Comparison of ENCODE assay signal across 34 cellular contexts in genomic region chr6:140827593-140827992, GRCh38.
"Had no signal": no experiment of that assay in that cellular context is flagged by ENCODE, and none has a peak within 500 bp of the region (broad histone marks: within the 10 kb centered on the region; RNA-seq: fewer than 3 reads in every experiment).

No MANE protein-coding gene starts in this region.

- H3K27ac ChIP-seq: adrenal gland, body of pancreas, epithelial cell of prostate, esophagus squamous epithelium, gastroesophageal sphincter, WERI-Rb-1 had no signal

- H3K36me3 ChIP-seq: adrenal gland, esophagus squamous epithelium, gastroesophageal sphincter, WERI-Rb-1 had no signal

- ATAC-seq: activated CD4-positive, CD25-positive, alpha-beta regulatory T cell treated with anti-CD3 and anti-CD28 coated beads, Interleukin-2, amount 50 U/mL, for 24 hours; activated CD8-positive, alpha-beta T cell treated with anti-CD3 and anti-CD28 coated beads for 36 hours; activated naive CD8-positive, alpha-beta T cell treated with anti-CD3 and anti-CD28 coated beads, Interleukin-2, amount 50 U/mL, for 24 hours; activated T-cell treated with anti-CD3 and anti-CD28 coated beads, Interleukin-2, amount 50 U/mL, for 4 hours; activated T-helper 17 cell treated with anti-CD3 and anti-CD28 coated beads, Interleukin-2, amount 50 U/mL, for 72 hours; body of pancreas; effector memory CD8-positive, alpha-beta T cell; gastroesophageal sphincter; T-helper 17 cell had no signal

- DNase-seq: activated B cell treated with CpG ODN at 0.5 μM for 24 hours; activated CD4-positive, alpha-beta T cell treated with anti-CD3 and anti-CD28 coated beads for 48 hours; activated CD4-positive, alpha-beta T cell treated with anti-CD3 and anti-CD28 coated beads, Interleukin-2, amount 50 U/mL, for 1 hour; activated CD4-positive, alpha-beta T cell treated with anti-CD3 and anti-CD28 coated beads, Interleukin-2, amount 50 U/mL, for 48 hours; activated CD8-positive, alpha-beta memory T cell treated with anti-CD3 and anti-CD28 coated beads for 24 hours; activated CD8-positive, alpha-beta T cell treated with anti-CD3 and anti-CD28 coated beads for 36 hours; activated effector memory CD4-positive, alpha-beta T cell treated with Interleukin-2 at 50 U/mL for 16 hours; activated gamma-delta T cell treated with Interleukin-2 at 50 U/mL for 16 hours; activated naive CD4-positive, alpha-beta T cell treated with Interleukin-2 at 50 U/mL for 16 hours; activated naive CD8-positive, alpha-beta T cell treated with anti-CD3 and anti-CD28 coated beads for 36 hours; activated naive CD8-positive, alpha-beta T cell treated with anti-CD3 and anti-CD28 coated beads, Interleukin-2, amount 50 U/mL, for 24 hours; activated T-cell treated with anti-CD3 and anti-CD28 coated beads, Interleukin-2, amount 50 U/mL, for 4 hours; adrenal gland; amygdala; aorta; body of pancreas; caudate nucleus; cortex of kidney; dermis blood vessel endothelial cell; effector CD4-positive, alpha-beta T cell; effector memory CD8-positive, alpha-beta T cell; esophagus squamous epithelium; foreskin melanocyte; head of caudate nucleus; T-helper 1 cell; T-helper 17 cell; T1000; WERI-Rb-1 had no signal

- H3K4me1 ChIP-seq: adrenal gland, body of pancreas, esophagus squamous epithelium, gastroesophageal sphincter had no signal

- H3K27me3 ChIP-seq: adrenal gland, body of pancreas, esophagus squamous epithelium, gastroesophageal sphincter had no signal

- H3K4me3 ChIP-seq: adrenal gland, body of pancreas, esophagus squamous epithelium, gastroesophageal sphincter had no signal

- H3K9me3 ChIP-seq: adrenal gland, body of pancreas, esophagus squamous epithelium, gastroesophageal sphincter had no signal

- FAIRE-seq: colon, endothelial cell of umbilical vein had no signal
